ENCODE assay signal across 15 cellular contexts in genomic region chr17:64156670-64157069, GRCh38. TPM values are rescaled to one million over a fixed set of nuclear protein-coding genes. Genes with fewer than 3 reads are reported as not detected.
DNase-seq lines count a peak whose midpoint lies in the region; ATAC-seq and TF ChIP-seq lines count a peak whose summit lies in the region.
"Had no signal": no experiment of that assay in that cellular context is flagged by ENCODE, and none has a peak within 500 bp of the region (broad histone marks: within the 10 kb centered on the region; RNA-seq: fewer than 3 reads in every experiment).

No MANE protein-coding gene starts in this region.

- TF ChIP-seq CTCF in body of pancreas (IDR thresholded peaks at IDR 0.05) (no peak), left ventricle myocardium inferior (IDR thresholded peaks at IDR 0.05; ENCODE audit: borderline replicate concordance) (no peak), nephron progenitor cell (IDR thresholded peaks at IDR 0.05) (no peak), thyroid gland (IDR thresholded peaks at IDR 0.05) (no peak)

- intact Hi-C loops in body of pancreas (cut with DNase I) (no loop called here), left ventricle myocardium inferior (cut with micrococcal nuclease) (no loop called here), thyroid gland (cut with DNase I) (no loop called here)

- H3K9me3 ChIP-seq in body of pancreas, result no peaks in the 10 kb centered on the region
- H3K9me3 ChIP-seq in left ventricle myocardium inferior (replicated peaks), result no peaks in the 10 kb centered on the region
- no peaks in the 10 kb centered on the region for H3K9me3 ChIP-seq in thyroid gland
- H3K9me3 ChIP-seq: SJSA1 had no signal

- peaks cover 89% of the 10 kb centered on the region for H3K4me1 Mint-ChIP-seq in nephron progenitor cell

- peak overlapping the region; percentile 90 for H3K27ac Mint-ChIP-seq in nephron progenitor cell
- H3K27ac Mint-ChIP-seq: CD4-positive, CD25-positive, alpha-beta regulatory T cell had no signal

- no peak for ATAC-seq in body of pancreas
- no peak for ATAC-seq in GM18870 (IDR thresholded peaks at IDR 0.05; ENCODE audit: unreplicated experiment)
- no peak for ATAC-seq in GM21423 (IDR thresholded peaks at IDR 0.05; ENCODE audit: unreplicated experiment)

- H3K27me3 ChIP-seq in body of pancreas (no peaks in the 10 kb centered on the region), left ventricle myocardium inferior (ENCODE audit: low read depth) (no peaks in the 10 kb centered on the region), thyroid gland (no peaks in the 10 kb centered on the region)
- H3K27me3 ChIP-seq: SJSA1 had no signal

- H3K4me3 ChIP-seq in body of pancreas (no peak overlapping the region), left ventricle myocardium inferior (peak overlapping the region; percentile 28), thyroid gland (replicated peaks in 1 of 3) (no peak overlapping the region)
- H3K4me3 ChIP-seq: SJSA1 had no signal

- no peak overlapping the region for H3K4me3 Mint-ChIP-seq in nephron progenitor cell
- H3K4me3 Mint-ChIP-seq: CD4-positive, CD25-positive, alpha-beta regulatory T cell had no signal

- TF ChIP-seq POLR2A in body of pancreas (IDR thresholded peaks at IDR 0.05) (no peak), thyroid gland (IDR thresholded peaks at IDR 0.05) (no peak)

- DNase-seq in body of pancreas, result peak in 1 of 4 donors; percentile 15
- no peak for DNase-seq in left ventricle myocardium inferior
- no peak for DNase-seq in nephron progenitor cell
- peak; percentile 82 to 88 for DNase-seq in thyroid gland
- DNase-seq in HUDEP-2 (lab: John Stamatoyannopoulos, UW; ENCODE audit: unreplicated experiment in 76 of 76), result no peak
- DNase-seq: activated naive CD4-positive, alpha-beta T cell treated with Interleukin-2 at 50 U/mL for 16 hours; CD4-positive, CD25-positive, alpha-beta regulatory T cell; GOT3; NCI-H187 treated with DMSO at 0.1 percent for 48 hours; stimulated activated CD4-positive, alpha-beta T cell treated with anti-CD3 and anti-CD28 coated beads, Interleukin-1b, Interleukin-23, amount 100 ng/mL, for 48 hours; stimulated activated CD8-positive, alpha-beta memory T cell treated with anti-CD3 and anti-CD28 coated beads, Interleukin-4, amount 100 ng/mL, for 48 hours had no signal

- peaks cover 12% of the 10 kb centered on the region for H3K36me3 Mint-ChIP-seq in nephron progenitor cell (ENCODE audit: low read depth)

- H3K4me1 ChIP-seq in body of pancreas (peaks cover 88% of the 10 kb centered on the region), left ventricle myocardium inferior (peaks cover 90% of the 10 kb centered on the region), thyroid gland (peaks cover 18% of the 10 kb centered on the region in 2 donors)
- H3K4me1 ChIP-seq: SJSA1 had no signal

- peaks cover 7% of the 10 kb centered on the region for H3K27me3 Mint-ChIP-seq in nephron progenitor cell (ENCODE audit: low read depth, poor library complexity)
- H3K27me3 Mint-ChIP-seq: CD4-positive, CD25-positive, alpha-beta regulatory T cell had no signal

- H3K27ac ChIP-seq in body of pancreas (peak overlapping the region; percentile 62 to 93 (median 82)), left ventricle myocardium inferior (replicated peaks) (peak overlapping the region; percentile 96), thyroid gland (peak overlapping the region; percentile 75 to 90 (median 79))
- H3K27ac ChIP-seq: KMS-11, SJSA1 had no signal

- 46 to 54% methylated on average over 2 of the region's 2 CpGs for WGBS in body of pancreas, 2 donors
- WGBS in thyroid gland, 2 donors, result 29 to 42% methylated on average over 2 of the region's 2 CpGs

- H3K36me3 ChIP-seq in body of pancreas (replicated peaks in 1 of 2; ENCODE audit: insufficient read depth in 1 of 2, low read depth in 2 of 2) (no peaks in the 10 kb centered on the region), left ventricle myocardium inferior (peaks cover 18% of the 10 kb centered on the region), thyroid gland (peaks cover 6 to 17% of the 10 kb centered on the region in 2 donors)

- H3K9me3 Mint-ChIP-seq in nephron progenitor cell, result no peaks in the 10 kb centered on the region
- H3K9me3 Mint-ChIP-seq: CD4-positive, CD25-positive, alpha-beta regulatory T cell had no signal

RNA-seq across cellular contexts. Expression of gene ERN1, which starts 26.7 kb away (rescaled TPM):
- total RNA-seq in body of pancreas (10 to 100 TPM; 63.3 to 77.1 TPM), left ventricle myocardium inferior (9.3 TPM), thyroid gland (10 to 100 TPM in 3 of 4 donors, 1 to 10 TPM in 1; 9.5 to 20.2 (median 12.8) TPM)

Comparison
In these comparisons a context has a peak if more than half of its experiments do, and no peak if none do; other contexts are left out.
1. DNase-seq: peak in thyroid gland (2 of 2); none in left ventricle myocardium inferior (single experiment), nephron progenitor cell (single experiment) and HUDEP-2 (0 of 76).
2. Peak in every context shown above with its lines, with median percentiles within 50 percentile points of each other: H3K27ac ChIP-seq.